In the genomic region with DNA sequence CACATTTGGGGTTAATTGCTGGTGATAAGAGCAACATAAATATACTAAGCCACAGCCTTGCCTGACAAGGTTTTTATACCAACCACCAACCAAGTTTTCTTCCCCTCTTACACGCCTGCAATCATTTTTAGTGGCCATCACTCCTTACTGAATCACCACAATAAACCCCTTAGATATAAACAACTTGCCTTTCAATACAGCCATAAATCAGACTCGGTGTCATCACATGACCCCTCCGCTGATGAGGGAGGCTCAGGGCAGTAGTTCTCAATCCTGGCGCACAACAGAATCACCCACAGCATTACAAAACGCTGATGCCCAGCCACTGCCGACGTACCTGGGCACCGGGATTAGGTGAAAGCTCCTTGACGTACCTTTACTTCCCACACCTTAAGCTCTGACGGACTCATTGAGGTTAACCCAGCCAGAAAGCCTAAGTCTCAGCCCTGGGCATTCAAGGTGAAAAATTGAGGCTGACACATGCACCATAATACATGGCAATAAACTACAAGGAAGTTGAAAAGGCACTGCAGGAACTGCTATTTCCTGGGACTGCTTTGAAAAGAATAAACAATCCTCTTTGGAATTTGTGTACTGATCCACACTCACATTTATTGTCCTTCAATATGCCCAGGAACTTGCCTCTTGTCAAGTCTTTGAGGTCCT, we compare ENCODE assay signal across 18 cellular contexts. TPM values are rescaled to one million over a fixed set of nuclear protein-coding genes. Genes with fewer than 3 reads are reported as not detected.
DNase-seq lines count a peak whose midpoint lies in the region; ATAC-seq and TF ChIP-seq lines count a peak whose summit lies in the region.
"Had no signal": no experiment of that assay in that cellular context is flagged by ENCODE, and none has a peak within 500 bp of the region (broad histone marks: within the 10 kb centered on the region; RNA-seq: fewer than 3 reads in every experiment).

No MANE protein-coding gene starts in this region.

- peaks cover 0 to 52% (median 13%) of the 10 kb centered on the region in 10 experiments; a peak in 12 of 20 replicates for H3K4me1 ChIP-seq in BLaER1 treated with 17β-estradiol and CSF1 and Interleukin-3, amounts not matched to agents 10 nM and 100 nM
- H3K4me1 ChIP-seq in esophagus squamous epithelium (peaks cover 0 to 15% (median 0%) of the 10 kb centered on the region in 3 donors), gastrocnemius medialis (no peaks in the 10 kb centered on the region)

- H3K27me3 ChIP-seq in BLaER1 treated with 17β-estradiol and CSF1 and Interleukin-3, amounts not matched to agents 10 nM and 100 nM, result no peaks in the 10 kb centered on the region
- H3K27me3 ChIP-seq in esophagus squamous epithelium (no peaks in the 10 kb centered on the region), gastrocnemius medialis (peaks cover 0 to 2% (median 0%) of the 10 kb centered on the region in 3 donors)

- TF ChIP-seq CTCF in esophagus squamous epithelium (IDR thresholded peaks at IDR 0.05), result no peak
- TF ChIP-seq CTCF in progenitor cell of endocrine pancreas (IDR thresholded peaks at IDR 0.05; ENCODE audit: unreplicated experiment), result no peak
- no peak for TF ChIP-seq CTCF in gastrocnemius medialis (IDR thresholded peaks at IDR 0.05 in 4 of 5, conservative IDR thresholded peaks at IDR 0.05 in 1 of 5)

- no peaks in the 10 kb centered on the region for H3K36me3 ChIP-seq in BLaER1 treated with 17β-estradiol and CSF1 and Interleukin-3, amounts not matched to agents 10 nM and 100 nM
- no peaks in the 10 kb centered on the region for H3K36me3 ChIP-seq in esophagus squamous epithelium
- H3K36me3 ChIP-seq in gastrocnemius medialis, result no peaks in the 10 kb centered on the region

- in situ Hi-C loops in gastrocnemius medialis (cut with MboI; ENCODE audit: low sequenced_read_pairs in 4 of 4), result no loop called here

- peaks cover 42% of the 10 kb centered on the region for H3K4me1 Mint-ChIP-seq in progenitor cell of endocrine pancreas (ENCODE audit: low read depth)
- H3K4me1 Mint-ChIP-seq: natural killer cell had no signal

- TF ChIP-seq POLR2A in esophagus squamous epithelium (IDR thresholded peaks at IDR 0.05) (no peak), gastrocnemius medialis (IDR thresholded peaks at IDR 0.05) (no peak)

- H3K4me3 Mint-ChIP-seq in progenitor cell of endocrine pancreas (ENCODE audit: low read depth), result peak overlapping the region; percentile 50
- H3K4me3 Mint-ChIP-seq: natural killer cell had no signal

- no peaks in the 10 kb centered on the region for H3K27me3 Mint-ChIP-seq in progenitor cell of endocrine pancreas

- DNase-seq in M059J (ENCODE audit: low read depth), result peak; percentile 88
- DNase-seq in esophagus squamous epithelium (lab: John Stamatoyannopoulos, UW), result no peak
- no peak for DNase-seq in progenitor cell of endocrine pancreas (ENCODE audit: low spot score, unreplicated experiment)
- DNase-seq in OCI-M1 (lab: John Stamatoyannopoulos, UW), result no peak
- DNase-seq in T-helper 1 cell, result no peak
- DNase-seq in gastrocnemius medialis, result no peak
- DNase-seq in HuH-7 (ENCODE audit: low spot score), result no peak
- DNase-seq: activated CD4-positive, alpha-beta T cell treated with anti-CD3 and anti-CD28 coated beads for 48 hours; activated T-cell treated with anti-CD3 and anti-CD28 coated beads, Interleukin-2, amount 50 U/mL, for 48 hours; AML-193; DND-41; hippocampal formation; Karpas-422; natural killer cell; NCI-H69; stimulated activated naive CD4-positive, alpha-beta T cell treated with Interleukin-2 at 50 U/mL for 16 hours had no signal

- peaks cover 0 to 13% (median 7%) of the 10 kb centered on the region in 11 experiments; a peak in 7 of 22 replicates for H3K9me3 ChIP-seq in BLaER1 treated with 17β-estradiol and CSF1 and Interleukin-3, amounts not matched to agents 10 nM and 100 nM (replicated peaks in 1 of 11)
- H3K9me3 ChIP-seq in esophagus squamous epithelium, result no peaks in the 10 kb centered on the region
- no peaks in the 10 kb centered on the region for H3K9me3 ChIP-seq in gastrocnemius medialis

- H3K4me3 ChIP-seq in BLaER1 treated with 17β-estradiol and CSF1 and Interleukin-3, amounts not matched to agents 10 nM and 100 nM, result no peak overlapping the region
- H3K4me3 ChIP-seq in esophagus squamous epithelium (no peak overlapping the region), gastrocnemius medialis (no peak overlapping the region)

- peak overlapping the region in 7 of 11 experiments; percentile 18 to 64 (median 36); a peak in 13 of 22 replicates for H3K4me2 ChIP-seq in BLaER1 treated with 17β-estradiol and CSF1 and Interleukin-3, amounts not matched to agents 10 nM and 100 nM

- H4K20me1 ChIP-seq in BLaER1 treated with 17β-estradiol and CSF1 and Interleukin-3, amounts not matched to agents 10 nM and 100 nM, result no peaks in the 10 kb centered on the region

- peaks cover 4% of the 10 kb centered on the region for H3K9me3 Mint-ChIP-seq in progenitor cell of endocrine pancreas (ENCODE audit: low read depth)
- H3K9me3 Mint-ChIP-seq: natural killer cell had no signal

- no peak overlapping the region for H3K9ac ChIP-seq in BLaER1 treated with 17β-estradiol and CSF1 and Interleukin-3, amounts not matched to agents 10 nM and 100 nM

- peaks cover 6% of the 10 kb centered on the region for H3K36me3 Mint-ChIP-seq in progenitor cell of endocrine pancreas (ENCODE audit: insufficient read depth)
- H3K36me3 Mint-ChIP-seq: natural killer cell had no signal

- WGBS in esophagus squamous epithelium, 2 donors, result 64 to 90% methylated on average over 10 of the region's 10 CpGs

- peak overlapping the region; percentile 79 for H3K27ac Mint-ChIP-seq in progenitor cell of endocrine pancreas
- H3K27ac Mint-ChIP-seq: natural killer cell had no signal

- ATAC-seq in gastrocnemius medialis, result no peak
- ATAC-seq: natural killer cell had no signal

- intact Hi-C loops in esophagus squamous epithelium (cut with DNase I), result no loop called here
- intact Hi-C loops in gastrocnemius medialis (cut with DNase I; ENCODE audit: low total_unique reads), result no loop called here

- no peak overlapping the region for H3K27ac ChIP-seq in BLaER1 treated with 17β-estradiol and CSF1 and Interleukin-3, amounts not matched to agents 10 nM and 100 nM
- H3K27ac ChIP-seq in esophagus squamous epithelium (peak overlapping the region in 3 of 4 donors; percentile 49 to 73 (median 56)), gastrocnemius medialis (no peak overlapping the region)
- H3K27ac ChIP-seq: epithelial cell of prostate had no signal

RNA-seq across cellular contexts. Expression of a gene that starts 17.1 kb away (rescaled TPM):
- not detected in 2 replicates for total RNA-seq in M059J (2014; rRNA removed; shearing (Covaris generic))
- total RNA-seq in esophagus squamous epithelium, result 10 to 100 TPM in 1 of 4 donors, 1 to 10 TPM in 2, under 1 TPM in 1; 0.72 to 17.4 (median 5.3) TPM
- total RNA-seq in progenitor cell of endocrine pancreas, result 33.8 and 35.9 TPM in 2 replicates
- 1 to 10 TPM; 1.0 to 6.4 (median 4.3) TPM for total RNA-seq in gastrocnemius medialis
- total RNA-seq: natural killer cell had no signal

Comparison
In these comparisons a context has a peak if more than half of its experiments do, and no peak if none do; other contexts are left out.
1. H3K27ac ChIP-seq: peak in esophagus squamous epithelium (3 of 4); none in BLaER1 treated with 17β-estradiol and CSF1 and Interleukin-3, amounts not matched to agents 10 nM and 100 nM (0 of 11) and gastrocnemius medialis (0 of 4).